Comparison of ENCODE assay signal across 33 cellular contexts in the genomic region with DNA sequence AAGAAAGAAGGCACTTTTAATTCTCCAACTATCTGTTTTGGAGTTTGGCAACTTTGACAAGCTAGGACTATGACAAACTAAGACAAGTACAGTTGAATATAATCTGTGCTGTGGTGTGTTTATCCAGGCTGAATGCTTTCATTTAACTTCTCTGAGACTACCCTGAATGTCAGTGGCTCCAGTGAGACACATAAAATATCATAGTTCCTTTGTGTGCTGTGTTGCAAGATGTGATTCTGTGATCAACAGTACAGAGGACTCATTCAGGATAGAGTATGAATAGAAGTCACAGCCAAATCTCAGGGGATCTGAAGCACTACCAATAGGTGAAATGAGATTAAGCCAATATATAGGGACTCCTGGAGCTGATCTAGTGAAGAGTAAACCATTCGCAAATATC.
"Had no signal": no experiment of that assay in that cellular context is flagged by ENCODE, and none has a peak within 500 bp of the region (broad histone marks: within the 10 kb centered on the region; RNA-seq: fewer than 3 reads in every experiment).

No MANE protein-coding gene starts in this region.

- DNase-seq: activated B cell treated with CpG ODN at 0.5 μM for 24 hours; activated CD4-positive, alpha-beta memory T cell treated with anti-CD3 and anti-CD28 coated beads for 36 hours; activated CD4-positive, alpha-beta T cell treated with anti-CD3 and anti-CD28 coated beads for 4 hours; activated CD4-positive, alpha-beta T cell treated with anti-CD3 and anti-CD28 coated beads, Interleukin-2, amount 10 ng/mL, durations not matched to agents 24 days and 14 days; activated CD4-positive, alpha-beta T cell treated with anti-CD3 and anti-CD28 coated beads, Interleukin-2, amount 50 U/mL, for 1 hour; activated CD4-positive, alpha-beta T cell treated with anti-CD3 and anti-CD28 coated beads, Interleukin-2, amount 50 U/mL, for 4 hours; activated CD4-positive, CD25-positive, alpha-beta regulatory T cell treated with anti-CD3 and anti-CD28 coated beads, Interleukin-2, amount 50 U/mL, for 72 hours; activated CD8-positive, alpha-beta memory T cell treated with anti-CD3 and anti-CD28 coated beads, Interleukin-2, amount 50 U/mL, for 4 hours; activated CD8-positive, alpha-beta T cell treated with anti-CD3 and anti-CD28 coated beads for 36 hours; activated effector memory CD4-positive, alpha-beta T cell treated with anti-CD3 and anti-CD28 coated beads, Interleukin-2, amount 50 U/mL, for 16 hours; activated gamma-delta T cell treated with Interleukin-2 at 50 U/mL for 16 hours; activated naive CD4-positive, alpha-beta T cell; activated naive CD4-positive, alpha-beta T cell treated with anti-CD3 and anti-CD28 coated beads for 36 hours; activated naive CD4-positive, alpha-beta T cell treated with anti-CD3 and anti-CD28 coated beads, Interleukin-2, amount 50 U/mL, for 16 hours; activated naive CD8-positive, alpha-beta T cell treated with anti-CD3 and anti-CD28 coated beads for 36 hours; activated T-cell treated with anti-CD3 and anti-CD28 coated beads for 4 hours; activated T-cell treated with anti-CD3 and anti-CD28 coated beads, Interleukin-2, amount 50 U/mL, for 1 hour; activated T-cell treated with anti-CD3 and anti-CD28 coated beads, Interleukin-2, amount 50 U/mL, for 4 hours; activated T-cell treated with anti-CD3 and anti-CD28 coated beads, Interleukin-2, amount 50 U/mL, for 72 hours; adrenal gland; amniotic stem cell; aorta; body of pancreas; brain microvascular endothelial cell; central memory CD4-positive, alpha-beta T cell; T-helper 2 cell; T-helper 9 cell had no signal

- H3K4me3 Mint-ChIP-seq: activated B cell treated with CpG ODN at 0.5 μM for 24 hours; activated CD4-positive, alpha-beta memory T cell treated with anti-CD3 and anti-CD28 coated beads for 36 hours; activated CD4-positive, alpha-beta T cell treated with anti-CD3 and anti-CD28 coated beads, Interleukin-2, amount 10 ng/mL, durations not matched to agents 24 days and 14 days; activated CD8-positive, alpha-beta T cell treated with anti-CD3 and anti-CD28 coated beads for 36 hours; activated naive CD4-positive, alpha-beta T cell treated with anti-CD3 and anti-CD28 coated beads for 36 hours; activated naive CD8-positive, alpha-beta T cell treated with anti-CD3 and anti-CD28 coated beads for 36 hours; activated T-cell treated with anti-CD3 and anti-CD28 coated beads, Interleukin-2, amount 50 U/mL, for 4 hours; activated T-cell treated with anti-CD3 and anti-CD28 coated beads, Interleukin-2, amount 50 U/mL, for 72 hours; activated T-helper 1 cell treated with anti-CD3 and anti-CD28 coated beads, Interleukin-12 subunit alpha, Interleukin-12 subunit beta, Interleukin-2, Interleukin-4 antibody, amounts not matched to agents 30 ng/mL and 10 ng/mL and 1 ng/mL, durations not matched to agents 14 hours and 24 hours and 36 hours; activated T-helper 17 cell treated with anti-CD3 and anti-CD28 coated beads, Interleukin-2, amount 50 U/mL, for 72 hours; T-helper 2 cell treated with Interferon-gamma antibody and Interleukin-4, amounts not matched to agents 5 μg/mL and 100 μg/mL, for 36 hours had no signal

- H3K27me3 Mint-ChIP-seq: activated B cell treated with CpG ODN at 0.5 μM for 24 hours; activated CD4-positive, alpha-beta memory T cell treated with anti-CD3 and anti-CD28 coated beads for 36 hours; activated CD4-positive, alpha-beta T cell treated with anti-CD3 and anti-CD28 coated beads, Interleukin-2, amount 10 ng/mL, durations not matched to agents 24 days and 14 days; activated CD8-positive, alpha-beta T cell treated with anti-CD3 and anti-CD28 coated beads for 36 hours; activated naive CD8-positive, alpha-beta T cell treated with anti-CD3 and anti-CD28 coated beads for 36 hours; activated T-helper 17 cell treated with anti-CD3 and anti-CD28 coated beads, Interleukin-2, amount 50 U/mL, for 72 hours had no signal

- H3K27ac Mint-ChIP-seq: activated B cell treated with CpG ODN at 0.5 μM for 24 hours; activated CD4-positive, alpha-beta memory T cell treated with anti-CD3 and anti-CD28 coated beads for 36 hours; activated CD4-positive, alpha-beta T cell treated with anti-CD3 and anti-CD28 coated beads, Interleukin-2, amount 10 ng/mL, durations not matched to agents 24 days and 14 days; activated CD8-positive, alpha-beta T cell treated with anti-CD3 and anti-CD28 coated beads for 36 hours; activated naive CD4-positive, alpha-beta T cell treated with anti-CD3 and anti-CD28 coated beads for 36 hours; activated naive CD4-positive, alpha-beta T cell treated with anti-CD3 and anti-CD28 coated beads, Interleukin-2, amount 50 U/mL, for 72 hours; activated naive CD8-positive, alpha-beta T cell treated with anti-CD3 and anti-CD28 coated beads for 36 hours; activated T-cell treated with anti-CD3 and anti-CD28 coated beads, Interleukin-2, amount 50 U/mL, for 72 hours; activated T-helper 1 cell treated with anti-CD3 and anti-CD28 coated beads, Interleukin-12 subunit alpha, Interleukin-12 subunit beta, Interleukin-2, Interleukin-4 antibody, amounts not matched to agents 30 ng/mL and 10 ng/mL and 1 ng/mL, durations not matched to agents 14 hours and 24 hours and 36 hours; activated T-helper 17 cell treated with anti-CD3 and anti-CD28 coated beads, Interleukin-2, amount 50 U/mL, for 72 hours; T-helper 2 cell treated with Interferon-gamma antibody and Interleukin-4, amounts not matched to agents 5 μg/mL and 100 μg/mL, for 36 hours had no signal

- H3K36me3 ChIP-seq: adrenal gland, brain microvascular endothelial cell, breast epithelium had no signal

- H3K27me3 ChIP-seq: adrenal gland, body of pancreas, brain microvascular endothelial cell, breast epithelium had no signal

- H3K36me3 Mint-ChIP-seq: activated CD4-positive, alpha-beta memory T cell treated with anti-CD3 and anti-CD28 coated beads for 36 hours; activated naive CD4-positive, alpha-beta T cell treated with anti-CD3 and anti-CD28 coated beads, Interleukin-2, amount 50 U/mL, for 72 hours; activated naive CD8-positive, alpha-beta T cell treated with anti-CD3 and anti-CD28 coated beads for 36 hours had no signal

- H3K4me3 ChIP-seq: adrenal gland, body of pancreas, breast epithelium had no signal

- H3K9me3 ChIP-seq: body of pancreas, breast epithelium had no signal

- H3K4me1 Mint-ChIP-seq: activated B cell treated with CpG ODN at 0.5 μM for 24 hours; activated CD4-positive, alpha-beta T cell treated with anti-CD3 and anti-CD28 coated beads, Interleukin-2, amount 10 ng/mL, durations not matched to agents 24 days and 14 days; activated naive CD8-positive, alpha-beta T cell treated with anti-CD3 and anti-CD28 coated beads for 36 hours; activated T-helper 17 cell treated with anti-CD3 and anti-CD28 coated beads, Interleukin-2, amount 50 U/mL, for 72 hours had no signal

- ATAC-seq: activated CD8-positive, alpha-beta T cell treated with anti-CD3 and anti-CD28 coated beads for 36 hours; activated naive CD4-positive, alpha-beta T cell treated with anti-CD3 and anti-CD28 coated beads, Interleukin-2, amount 50 U/mL, for 72 hours; activated T-cell treated with anti-CD3 and anti-CD28 coated beads, Interleukin-2, amount 50 U/mL, for 4 hours; activated T-cell treated with anti-CD3 and anti-CD28 coated beads, Interleukin-2, amount 50 U/mL, for 72 hours; activated T-helper 17 cell treated with anti-CD3 and anti-CD28 coated beads, Interleukin-2, amount 50 U/mL, for 72 hours; body of pancreas had no signal

- H3K9me3 Mint-ChIP-seq: activated CD4-positive, alpha-beta T cell treated with anti-CD3 and anti-CD28 coated beads, Interleukin-2, amount 10 ng/mL, durations not matched to agents 24 days and 14 days; activated CD8-positive, alpha-beta T cell treated with anti-CD3 and anti-CD28 coated beads for 36 hours; activated naive CD8-positive, alpha-beta T cell treated with anti-CD3 and anti-CD28 coated beads for 36 hours; activated T-helper 1 cell treated with anti-CD3 and anti-CD28 coated beads, Interleukin-12 subunit alpha, Interleukin-12 subunit beta, Interleukin-2, Interleukin-4 antibody, amounts not matched to agents 30 ng/mL and 10 ng/mL and 1 ng/mL, durations not matched to agents 14 hours and 24 hours and 36 hours had no signal

- H3K27ac ChIP-seq: adrenal gland, body of pancreas, brain microvascular endothelial cell, breast epithelium, VCaP had no signal
